ENCODE assay signal across 21 cellular contexts in the genomic region with DNA sequence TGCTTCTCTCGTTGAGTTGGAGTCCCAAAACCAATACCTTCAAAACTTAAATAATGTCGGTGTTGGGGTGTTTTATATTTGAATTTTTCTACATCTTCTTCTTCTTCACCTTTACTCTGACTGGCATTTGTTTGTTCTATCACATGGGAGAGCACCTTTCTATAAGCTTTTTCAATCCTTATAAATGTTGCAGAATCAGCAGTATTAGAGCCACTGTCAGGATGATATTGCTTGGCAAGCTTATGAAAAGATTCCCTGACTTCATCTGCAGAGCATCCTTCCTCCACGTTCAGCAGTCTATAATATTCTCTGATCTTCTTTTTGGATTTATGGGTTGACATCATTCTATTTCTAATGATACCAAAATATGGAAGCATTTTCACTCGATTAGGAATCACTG. TPM values are rescaled to one million over a fixed set of nuclear protein-coding genes. Genes with fewer than 3 reads are reported as not detected.
DNase-seq lines count a peak whose midpoint lies in the region; ATAC-seq, FAIRE-seq and TF ChIP-seq lines count a peak whose summit lies in the region.
"Had no signal": no experiment of that assay in that cellular context is flagged by ENCODE, and none has a peak within 500 bp of the region (broad histone marks: within the 10 kb centered on the region; RNA-seq: fewer than 3 reads in every experiment).

No MANE protein-coding gene starts in this region.

- no peaks in the 10 kb centered on the region for H3K9me3 ChIP-seq in A549
- H3K9me3 ChIP-seq in Caco-2: no peaks in the 10 kb centered on the region
- H3K9me3 ChIP-seq in neural progenitor cell (ENCODE audit: low read depth): no peaks in the 10 kb centered on the region
- no peaks in the 10 kb centered on the region for H3K9me3 ChIP-seq in osteoblast (ENCODE audit: low read depth, low read length)
- H3K9me3 ChIP-seq: BE2C had no signal

- no peak for TF ChIP-seq CTCF in A549 (IDR thresholded peaks at IDR 0.05)
- no peak for TF ChIP-seq CTCF in Caco-2 (IDR thresholded peaks at IDR 0.05; ENCODE audit: insufficient read depth in 1 of 2, low read depth in 1 of 2, low read length in 1 of 2, severe bottlenecking in 1 of 2, unreplicated experiment in 1 of 2)
- no peak for TF ChIP-seq CTCF in brain (conservative IDR thresholded peaks at IDR 0.05)
- TF ChIP-seq CTCF in neural progenitor cell (IDR thresholded peaks at IDR 0.05): no peak
- TF ChIP-seq CTCF in osteoblast (IDR thresholded peaks at IDR 0.05; ENCODE audit: extremely low read depth, low read depth, low read length): no peak

- WGBS in A549 (ENCODE audit: missing lambda C conversion rate): 68% methylated on average over 4 of the region's 4 CpGs

- no peaks in the 10 kb centered on the region for H3K36me3 ChIP-seq in Caco-2 (ENCODE audit: control insufficient read depth, insufficient read depth, low read length)
- no peaks in the 10 kb centered on the region for H3K36me3 ChIP-seq in neural progenitor cell
- no peaks in the 10 kb centered on the region for H3K36me3 ChIP-seq in osteoblast (ENCODE audit: insufficient read depth, low read length)
- H3K36me3 ChIP-seq: BE2C had no signal

- H3K27ac ChIP-seq in A549: no peak overlapping the region
- H3K27ac ChIP-seq in neural progenitor cell: no peak overlapping the region
- H3K27ac ChIP-seq in osteoblast (ENCODE audit: low read depth, low read length): no peak overlapping the region

- POLR2A ChIA-PET in A549 (lab: Yijun Ruan, JAX) (no interaction called here), Caco-2 (lab: Charles Lee) (no interaction called here)

- H3K79me2 ChIP-seq in neural progenitor cell (ENCODE audit: low read depth) (no peaks in the 10 kb centered on the region), osteoblast (ENCODE audit: insufficient read depth, low read length) (no peaks in the 10 kb centered on the region)

- TF ChIP-seq POLR2A in A549 (IDR thresholded peaks at IDR 0.05; ENCODE audit: low read length): no peak

- intact Hi-C loops in Caco-2 (cut with micrococcal nuclease; ENCODE audit: unreplicated experiment): no loop called here

- DNase-seq in A549 (ENCODE audit: low read depth in 1 of 2, low spot score in 1 of 2): no peak
- no peak for DNase-seq in Caco-2
- DNase-seq in neural progenitor cell (ENCODE audit: low spot score): no peak
- no peak for DNase-seq in cerebellum (ENCODE audit: low spot score)
- DNase-seq in osteoblast (ENCODE audit: insufficient read length, low spot score, missing footprints): no peak
- DNase-seq: ACHN; BE2C; C1 segment of cervical spinal cord; Calu3; CD4-positive, alpha-beta memory T cell; DMS79 treated with DMSO at 0.1 percent for 48 hours; GF-D8; HFFc6; Karpas-422; KBM-7 had no signal

- H3K4me1 Mint-ChIP-seq in Caco-2 (ENCODE audit: low read depth, unreplicated experiment) (no peaks in the 10 kb centered on the region), brain (peaks cover 15% of the 10 kb centered on the region), neural progenitor cell (peaks cover 11% of the 10 kb centered on the region)

- H3K9me3 Mint-ChIP-seq in Caco-2 (ENCODE audit: unreplicated experiment) (no peaks in the 10 kb centered on the region), brain (no peaks in the 10 kb centered on the region), neural progenitor cell (no peaks in the 10 kb centered on the region)
- H3K9me3 Mint-ChIP-seq: GM23338, HFFc6 had no signal

- H4K20me1 ChIP-seq in neural progenitor cell (ENCODE audit: low read depth) (no peaks in the 10 kb centered on the region), osteoblast (ENCODE audit: insufficient read depth, low read length) (no peaks in the 10 kb centered on the region)

- no peak overlapping the region for H3K4me3 ChIP-seq in A549
- no peak overlapping the region for H3K4me3 ChIP-seq in Caco-2 (ENCODE audit: low read depth, low read length)
- no peak overlapping the region for H3K4me3 ChIP-seq in neural progenitor cell
- no peak overlapping the region for H3K4me3 ChIP-seq in osteoblast (ENCODE audit: insufficient read depth, low read length)
- H3K4me3 ChIP-seq: GM23338 had no signal

- no peaks in the 10 kb centered on the region for H3K27me3 Mint-ChIP-seq in Caco-2 (ENCODE audit: insufficient read depth, unreplicated experiment)
- peaks cover 3% of the 10 kb centered on the region for H3K27me3 Mint-ChIP-seq in brain
- H3K27me3 Mint-ChIP-seq in neural progenitor cell (ENCODE audit: insufficient read depth, low read depth): peaks cover 7% of the 10 kb centered on the region
- H3K27me3 Mint-ChIP-seq: CD4-positive, alpha-beta memory T cell had no signal

- no peaks in the 10 kb centered on the region for H3F3A ChIP-seq in neural progenitor cell (ENCODE audit: low read depth)

- TSS peak; percentile 19 for BruUV-seq in Caco-2 (replicated peaks; lab: Mats Ljungman, UMichigan)

- H3K4me1 ChIP-seq in A549: peaks cover 4% of the 10 kb centered on the region; the same call in 1 of the 3 replicates
- no peaks in the 10 kb centered on the region for H3K4me1 ChIP-seq in Caco-2
- H3K4me1 ChIP-seq in neural progenitor cell: no peaks in the 10 kb centered on the region
- H3K4me1 ChIP-seq in osteoblast (ENCODE audit: insufficient read depth, low read length): peaks cover 6% of the 10 kb centered on the region
- H3K4me1 ChIP-seq: BE2C had no signal

- peaks cover 10% of the 10 kb centered on the region for H3K36me3 Mint-ChIP-seq in Caco-2 (ENCODE audit: insufficient read depth, unreplicated experiment)
- H3K36me3 Mint-ChIP-seq in brain: peaks cover 11% of the 10 kb centered on the region
- no peaks in the 10 kb centered on the region for H3K36me3 Mint-ChIP-seq in neural progenitor cell
- H3K36me3 Mint-ChIP-seq: CD4-positive, alpha-beta memory T cell had no signal

- H3K9ac ChIP-seq in neural progenitor cell: no peak overlapping the region

- no peak for TF ChIP-seq EP300 in A549 (IDR thresholded peaks at IDR 0.05)

- H3K27me3 ChIP-seq in Caco-2 (replicated peaks; ENCODE audit: control insufficient read depth, insufficient read depth, low read length) (no peaks in the 10 kb centered on the region), neural progenitor cell (no peaks in the 10 kb centered on the region), osteoblast (ENCODE audit: insufficient read depth, low read length) (no peaks in the 10 kb centered on the region)
- H3K27me3 ChIP-seq: BE2C had no signal

- CTCF ChIA-PET in A549 (lab: Yijun Ruan, JAX): no interaction called here
- CTCF ChIA-PET in Caco-2 (lab: Charles Lee): no interaction called here

- H3K27ac Mint-ChIP-seq in Caco-2 (ENCODE audit: unreplicated experiment) (no peak overlapping the region), brain (peak overlapping the region in 1 of 5 experiments; percentile 7), neural progenitor cell (no peak overlapping the region)
- H3K27ac Mint-ChIP-seq: CD4-positive, alpha-beta memory T cell; GM23338; HFFc6 had no signal

- TF ChIP-seq RAD21 in A549 (conservative IDR thresholded peaks at IDR 0.05 in 1 of 2, IDR thresholded peaks at IDR 0.05 in 1 of 2): no peak

- H3K4me2 ChIP-seq in A549: no peak overlapping the region
- no peak overlapping the region for H3K4me2 ChIP-seq in neural progenitor cell
- no peak overlapping the region for H3K4me2 ChIP-seq in osteoblast (ENCODE audit: insufficient read depth, low read length)
- H3K4me2 ChIP-seq: GM23338 had no signal

- FAIRE-seq in A549 (lab: Jason Lieb, UNC): no peak
- FAIRE-seq: GM19239, H54 had no signal

- H3K4me3 Mint-ChIP-seq in Caco-2 (ENCODE audit: unreplicated experiment): no peak overlapping the region
- H3K4me3 Mint-ChIP-seq in brain: peak overlapping the region in 3 of 5 experiments; percentile 41 to 64 (median 57)
- H3K4me3 Mint-ChIP-seq in neural progenitor cell: peak overlapping the region; percentile 3
- H3K4me3 Mint-ChIP-seq: GM23338, HFFc6 had no signal

- no peak overlapping the region for H2AFZ ChIP-seq in neural progenitor cell (replicated peaks)
- no peak overlapping the region for H2AFZ ChIP-seq in osteoblast (ENCODE audit: low read length)
- H2AFZ ChIP-seq: GM23338 had no signal

- ATAC-seq in A549 (no peak), HG03432 (IDR thresholded peaks at IDR 0.05; ENCODE audit: unreplicated experiment) (no peak)
- ATAC-seq: GM23338, HCT116 had no signal

RNA-seq across cellular contexts. Expression of a gene that starts 2.6 kb away (rescaled TPM):
- polyA plus RNA-seq in A549 (2011; rRNA removed) (0.83 and 1.1 TPM in 2 replicates), A549 (2017; fragmentation: RNase III; extraction: RNeasy Plus Mini Kit Qiagen cat#74134 plus additional on column Dnase treatment) (0.51 to 1.0 TPM (median 0.75 TPM) in 3 replicates), brain (ENCODE audit: insufficient read depth, low read depth, low replicate concordance) (0.85 TPM)
- 0.08 and 0.12 TPM in 2 replicates for polyA plus RNA-seq in A549 (2012; cell fraction: cytosol; rRNA removed)
- 0.05 TPM in 1 of 2 replicates, not detected in the other for polyA plus RNA-seq in A549 (2012; cell fraction: nucleus; rRNA removed)
- polyA minus RNA-seq in A549 (2011; rRNA and poly(A)+ RNA removed): not detected in 2 replicates
- total RNA-seq in Caco-2 (2022) (2.5 and 2.7 TPM in 2 replicates), neural progenitor cell (ENCODE audit: low replicate concordance) (3.8 and 4.7 TPM in 2 replicates), cerebellum (5.1 TPM), osteoblast (3.2 and 4.0 TPM in 2 replicates)

RNA-seq across cellular contexts. Expression of a gene that starts 9.2 kb away (rescaled TPM):
- polyA plus RNA-seq in A549 (2011; rRNA removed): 17.6 and 19.4 TPM in 2 replicates
- 8.2 and 8.6 TPM in 2 replicates for polyA plus RNA-seq in A549 (2012; cell fraction: cytosol; rRNA removed)
- polyA plus RNA-seq in A549 (2012; cell fraction: nucleus; rRNA removed): 14.6 and 24.9 TPM in 2 replicates
- polyA plus RNA-seq in A549 (2017; fragmentation: RNase III; extraction: RNeasy Plus Mini Kit Qiagen cat#74134 plus additional on column Dnase treatment): 10.1 to 12.1 TPM (median 11.1 TPM) in 3 replicates
- polyA minus RNA-seq in A549 (2011; rRNA and poly(A)+ RNA removed): 2.8 TPM in 2 replicates
- 21.0 and 25.9 TPM in 2 replicates for total RNA-seq in Caco-2 (2022)
- 18.8 TPM for polyA plus RNA-seq in brain (ENCODE audit: insufficient read depth, low read depth, low replicate concordance)
- total RNA-seq in neural progenitor cell (ENCODE audit: low replicate concordance): 21.5 and 31.5 TPM in 2 replicates
- total RNA-seq in cerebellum: 45.0 TPM
- 29.3 and 34.2 TPM in 2 replicates for total RNA-seq in osteoblast

RNA-seq across cellular contexts. Expression of a gene that starts 53.0 kb away (rescaled TPM):
- polyA plus RNA-seq in A549 (2011; rRNA removed): 42.3 and 61.6 TPM in 2 replicates
- 10.8 and 13.8 TPM in 2 replicates for polyA plus RNA-seq in A549 (2012; cell fraction: cytosol; rRNA removed)
- polyA plus RNA-seq in A549 (2012; cell fraction: nucleus; rRNA removed): 10.9 and 29.9 TPM in 2 replicates
- polyA plus RNA-seq in A549 (2017; fragmentation: RNase III; extraction: RNeasy Plus Mini Kit Qiagen cat#74134 plus additional on column Dnase treatment): 66.2 to 70.2 TPM (median 68.0 TPM) in 3 replicates
- polyA minus RNA-seq in A549 (2011; rRNA and poly(A)+ RNA removed): 32.6 and 34.6 TPM in 2 replicates
- 134 and 147 TPM in 2 replicates for total RNA-seq in Caco-2 (2022)
- polyA plus RNA-seq in brain (ENCODE audit: insufficient read depth, low read depth, low replicate concordance): 43.0 TPM
- 108 and 129 TPM in 2 replicates for total RNA-seq in neural progenitor cell (ENCODE audit: low replicate concordance)
- total RNA-seq in cerebellum: 74.2 TPM
- total RNA-seq in osteoblast: 69.0 and 85.8 TPM in 2 replicates

RNA-seq across cellular contexts. Expression of a gene that starts 53.9 kb away (rescaled TPM):
- 75.3 and 109 TPM in 2 replicates for polyA plus RNA-seq in A549 (2011; rRNA removed)
- polyA plus RNA-seq in A549 (2012; cell fraction: cytosol; rRNA removed): 24.4 and 27.7 TPM in 2 replicates
- 45.4 and 80.0 TPM in 2 replicates for polyA plus RNA-seq in A549 (2012; cell fraction: nucleus; rRNA removed)
- polyA plus RNA-seq in A549 (2017; fragmentation: RNase III; extraction: RNeasy Plus Mini Kit Qiagen cat#74134 plus additional on column Dnase treatment): 95.9 to 113 TPM (median 108 TPM) in 3 replicates
- 171 TPM in 2 replicates for polyA minus RNA-seq in A549 (2011; rRNA and poly(A)+ RNA removed)
- total RNA-seq in Caco-2 (2022): 220 and 273 TPM in 2 replicates
- polyA plus RNA-seq in brain (ENCODE audit: insufficient read depth, low read depth, low replicate concordance): 127 TPM
- total RNA-seq in neural progenitor cell (ENCODE audit: low replicate concordance): 200 and 227 TPM in 2 replicates
- 208 TPM for total RNA-seq in cerebellum
- total RNA-seq in osteoblast: 109 and 137 TPM in 2 replicates
